In the genomic region with DNA sequence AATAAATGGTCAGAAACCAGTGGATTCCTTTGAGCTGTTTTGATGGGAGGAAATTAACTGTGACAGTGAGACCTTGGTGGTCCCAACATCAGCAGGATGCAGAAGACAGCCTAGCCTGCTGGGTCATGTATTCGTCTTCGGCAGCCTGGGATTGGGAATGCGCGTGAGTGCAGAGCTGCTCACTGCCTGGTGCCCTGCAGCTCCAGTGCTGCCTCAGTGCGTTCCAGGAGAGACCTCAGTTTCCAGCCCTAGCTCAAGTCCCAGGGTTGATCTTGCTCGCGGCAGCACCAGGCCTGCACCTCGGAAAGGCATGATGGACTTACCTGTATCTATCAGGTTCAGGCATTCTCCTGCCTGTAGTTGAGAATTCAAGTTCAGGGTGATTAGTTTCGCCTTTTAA, we compare ENCODE assay signal across 1 cellular context.
TF ChIP-seq lines count a peak whose summit lies in the region.

No MANE protein-coding gene starts in this region.

TF ChIP-seq in H1, 55 proteins besides CTCF, POLR2A, EP300 and RAD21:
- TF ChIP-seq MAFK (IDR thresholded peaks at IDR 0.05; ENCODE audit: low read depth, low read length) (no peak), CBX5 (IDR thresholded peaks at IDR 0.05; ENCODE audit: low read depth, low read length) (no peak), POLR2AphosphoS5 (IDR thresholded peaks at IDR 0.05; ENCODE audit: low read depth, low read length) (no peak), KDM5A (IDR thresholded peaks at IDR 0.05; ENCODE audit: low read length) (no peak)
TF ChIP-seq in H1: peak in this region for 0.
